31 cellular contexts compared by ENCODE assay signal in genomic region chr7:28400838-28401360, GRCh38.
"Had no signal": no experiment of that assay in that cellular context is flagged by ENCODE, and none has a peak within 500 bp of the region (broad histone marks: within the 10 kb centered on the region; RNA-seq: fewer than 3 reads in every experiment).

No MANE protein-coding gene starts in this region.

- H3K27me3 ChIP-seq: neural progenitor cell, ovary, suprapubic skin, testis, tibial artery, upper lobe of right lung, uterus had no signal

- H3K27ac Mint-ChIP-seq: natural killer cell; nephron; neural progenitor cell; progenitor cell of endocrine pancreas; stimulated activated memory B cell treated with anti-CD40 and anti-IgM and Interleukin-4, amounts not matched to agents 10 μg/mL and 1 μg/mL and 100 μg/mL, for 72 hours; stimulated activated naive CD8-positive, alpha-beta T cell treated with anti-CD3 and anti-CD28 coated beads, Interleukin-15, amount 100 ng/mL, for 72 hours; type B pancreatic cell had no signal

- ATAC-seq: natural killer cell; psoas muscle; right cardiac atrium; sciatic nerve; stimulated activated memory B cell treated with anti-CD40 and anti-IgM and Interleukin-4, amounts not matched to agents 10 μg/mL and 1 μg/mL and 100 μg/mL, for 72 hours; stimulated activated naive CD8-positive, alpha-beta T cell treated with anti-CD3 and anti-CD28 coated beads, Interleukin-15, amount 100 ng/mL, for 72 hours; stimulated activated naive CD8-positive, alpha-beta T cell treated with anti-CD3 and anti-CD28 coated beads, Interleukin-15, Interleukin-2, amounts not matched to agents 100 U/mL and 50 U/mL, for 24 hours; upper lobe of right lung had no signal

- H2AFZ ChIP-seq: neural progenitor cell, parathyroid adenoma had no signal

- H3K9ac ChIP-seq: neural progenitor cell, parathyroid adenoma had no signal

- H3K9me3 Mint-ChIP-seq: natural killer cell; nephron; neural progenitor cell; stimulated activated naive CD8-positive, alpha-beta T cell treated with anti-CD3 and anti-CD28 coated beads, Interleukin-15, amount 100 ng/mL, for 72 hours; type B pancreatic cell had no signal

- H3K36me3 ChIP-seq: neural progenitor cell, ovary, spleen, suprapubic skin, tibial artery, transverse colon, upper lobe of right lung, uterus had no signal

- H3K4me3 ChIP-seq: neural progenitor cell, ovary, psoas muscle, skin epidermis, smooth muscle cell, spleen, suprapubic skin, testis, tibial artery, transverse colon, upper lobe of right lung, uterus had no signal

- DNase-seq: natural killer cell; occipital lobe; ovary; posterior cingulate gyrus; psoas muscle; right cardiac atrium; spleen; stimulated activated CD4-positive, alpha-beta T cell treated with anti-CD3 and anti-CD28 coated beads, Interleukin-12 subunit alpha, Interleukin-12 subunit beta, amount 100 ng/mL, for 4 hours; stimulated activated CD4-positive, alpha-beta T cell treated with anti-CD3 and anti-CD28 coated beads, Interleukin-1b, Interleukin-23, amount 100 ng/mL, for 48 hours; stimulated activated CD4-positive, alpha-beta T cell treated with anti-CD3 and anti-CD28 coated beads, Interleukin-4, amount 100 ng/mL, for 1 hour; stimulated activated CD4-positive, alpha-beta T cell treated with anti-CD3 and anti-CD28 coated beads, Interleukin-4, amount 100 ng/mL, for 4 hours; stimulated activated CD8-positive, alpha-beta memory T cell treated with anti-CD3 and anti-CD28 coated beads, Interleukin-4, amount 100 ng/mL, for 48 hours; stimulated activated naive CD4-positive, alpha-beta T cell; stimulated activated naive CD8-positive, alpha-beta T cell treated with anti-CD3 and anti-CD28 coated beads, Interleukin-15, amount 100 ng/mL, for 72 hours; stimulated activated naive CD8-positive, alpha-beta T cell treated with anti-CD3 and anti-CD28 coated beads, Interleukin-15, Interleukin-2, amounts not matched to agents 100 U/mL and 50 U/mL, for 24 hours; substantia nigra; testis; tibial artery; transverse colon; upper lobe of right lung; uterus had no signal

- H3K4me1 ChIP-seq: neural progenitor cell, parathyroid adenoma, psoas muscle, spleen, testis, transverse colon, upper lobe of right lung, uterus had no signal

- H3K36me3 Mint-ChIP-seq: natural killer cell; neural progenitor cell; stimulated activated memory B cell treated with anti-CD40 and anti-IgM and Interleukin-4, amounts not matched to agents 10 μg/mL and 1 μg/mL and 100 μg/mL, for 72 hours; type B pancreatic cell had no signal

- H3K4me3 Mint-ChIP-seq: natural killer cell; nephron; neural progenitor cell; stimulated activated memory B cell treated with anti-CD40 and anti-IgM and Interleukin-4, amounts not matched to agents 10 μg/mL and 1 μg/mL and 100 μg/mL, for 72 hours; stimulated activated naive CD8-positive, alpha-beta T cell treated with anti-CD3 and anti-CD28 coated beads, Interleukin-15, amount 100 ng/mL, for 72 hours; type B pancreatic cell had no signal

- H3K27ac ChIP-seq: neural progenitor cell, ovary, parathyroid adenoma, psoas muscle, skin epidermis, spleen, suprapubic skin, testis, tibial artery, transverse colon, upper lobe of right lung, uterus had no signal

- H3K79me2 ChIP-seq: parathyroid adenoma had no signal

- H3K9me3 ChIP-seq: ovary, psoas muscle, spleen, suprapubic skin, testis, tibial artery, transverse colon, upper lobe of right lung, uterus had no signal

- H3K27me3 Mint-ChIP-seq: stimulated activated memory B cell treated with anti-CD40 and anti-IgM and Interleukin-4, amounts not matched to agents 10 μg/mL and 1 μg/mL and 100 μg/mL, for 72 hours had no signal

- H3K4me1 Mint-ChIP-seq: natural killer cell; neural progenitor cell; stimulated activated memory B cell treated with anti-CD40 and anti-IgM and Interleukin-4, amounts not matched to agents 10 μg/mL and 1 μg/mL and 100 μg/mL, for 72 hours had no signal

- H3K4me2 ChIP-seq: neural progenitor cell, smooth muscle cell had no signal
